Comparison of ENCODE assay signal across 8 cellular contexts in the genomic region with DNA sequence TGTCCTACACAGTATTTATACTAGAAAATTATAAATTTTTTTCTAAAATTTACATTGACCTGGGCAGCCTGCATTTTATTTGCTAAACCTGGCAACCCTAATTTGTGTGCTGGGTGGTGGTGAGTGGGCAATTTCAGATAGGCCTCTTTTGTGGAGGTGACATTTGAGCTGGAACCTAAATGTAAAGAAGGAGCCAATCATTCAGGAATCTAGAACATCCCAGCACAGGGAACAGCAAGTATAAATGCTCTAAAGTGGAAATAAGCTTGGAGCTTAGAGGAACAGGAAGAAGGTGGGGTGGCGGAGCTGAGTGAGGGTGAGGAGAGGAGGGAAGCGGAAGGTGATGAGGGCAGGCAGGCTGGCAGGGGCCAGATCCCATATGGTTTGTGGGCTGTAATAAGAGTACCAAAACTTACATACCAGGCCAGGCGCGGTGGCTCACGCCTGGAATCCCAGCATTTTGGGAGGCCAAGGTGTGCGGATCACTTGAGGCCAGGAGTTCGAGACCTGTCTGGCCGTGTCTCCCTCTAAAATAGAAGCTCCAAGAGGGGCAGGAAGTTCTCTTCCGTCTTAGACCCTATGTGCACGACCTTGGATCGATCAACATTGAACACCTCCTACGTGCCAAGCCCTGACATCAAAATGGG. TPM values are rescaled to one million over a fixed set of nuclear protein-coding genes. Genes with fewer than 3 reads are reported as not detected.
DNase-seq lines count a peak whose midpoint lies in the region; ATAC-seq and TF ChIP-seq lines count a peak whose summit lies in the region.

No MANE protein-coding gene starts in this region.

- peaks cover 32% of the 10 kb centered on the region for H3K4me1 ChIP-seq in CD4-positive, CD25-positive, alpha-beta regulatory T cell (ENCODE audit: control insufficient read depth, insufficient read depth, low read length, poor library complexity, severe bottlenecking)
- H3K4me1 ChIP-seq in HAP-1, result peaks cover 6% of the 10 kb centered on the region; the same call in 1 of the 2 replicates

- peak overlapping the region; percentile 96 to 99 (median 98) for H3K4me3 Mint-ChIP-seq in CD4-positive, CD25-positive, alpha-beta regulatory T cell
- peak overlapping the region; percentile 94 to 97 (median 97) for H3K4me3 Mint-ChIP-seq in T-cell
- H3K4me3 Mint-ChIP-seq in natural killer cell treated with Interleukin-12 subunit alpha and Interleukin-12 subunit beta and Interleukin-15 and Interleukin-18, amount 100 ng/mL, for 72 hours, result peak overlapping the region; percentile 90

- no peak for ATAC-seq in CD4-positive, CD25-positive, alpha-beta regulatory T cell (ENCODE audit: low read depth in 2 of 2)
- peak in 2 of 4 experiments; percentile 0 to 2 for ATAC-seq in T-cell (replicated peaks in 1 of 4)
- no peak for ATAC-seq in natural killer cell treated with Interleukin-12 subunit alpha and Interleukin-12 subunit beta and Interleukin-15 and Interleukin-18, amount 100 ng/mL, for 72 hours

- peak overlapping the region; percentile 91 for H3K4me3 ChIP-seq in CD4-positive, CD25-positive, alpha-beta regulatory T cell (ENCODE audit: low read depth, low read length)
- H3K4me3 ChIP-seq in HAP-1, result peak overlapping the region; percentile 100
- H3K4me3 ChIP-seq in epithelial cell of proximal tubule (ENCODE audit: low read depth, low read length), result peak overlapping the region; percentile 90

- in situ Hi-C loops in HAP-1 (cut with MboI; ENCODE audit: low sequenced_read_pairs), result no loop called here

- peak overlapping the region; percentile 94 for H3K27ac ChIP-seq in CD4-positive, CD25-positive, alpha-beta regulatory T cell (ENCODE audit: insufficient read depth, low read length, poor library complexity, severe bottlenecking)

- H3K36me3 Mint-ChIP-seq in CD4-positive, CD25-positive, alpha-beta regulatory T cell, result peaks cover 7% of the 10 kb centered on the region
- H3K36me3 Mint-ChIP-seq in T-cell, result peaks cover 3% of the 10 kb centered on the region
- peaks cover 11% of the 10 kb centered on the region for H3K36me3 Mint-ChIP-seq in natural killer cell treated with Interleukin-12 subunit alpha and Interleukin-12 subunit beta and Interleukin-15 and Interleukin-18, amount 100 ng/mL, for 72 hours

- no peak for TF ChIP-seq CTCF in epithelial cell of proximal tubule (conservative IDR thresholded peaks at IDR 0.05; ENCODE audit: low read depth, low read length)

- H3K9me3 Mint-ChIP-seq in CD4-positive, CD25-positive, alpha-beta regulatory T cell, result no peaks in the 10 kb centered on the region
- H3K9me3 Mint-ChIP-seq in T-cell, result no peaks in the 10 kb centered on the region
- no peaks in the 10 kb centered on the region for H3K9me3 Mint-ChIP-seq in natural killer cell treated with Interleukin-12 subunit alpha and Interleukin-12 subunit beta and Interleukin-15 and Interleukin-18, amount 100 ng/mL, for 72 hours

- DNase-seq in CD4-positive, CD25-positive, alpha-beta regulatory T cell, result peak in 1 of 3 donors; percentile 69
- DNase-seq in HAP-1 (ENCODE audit: low spot score in 2 of 2) (peak in 1 of 2 experiments; percentile 23), T-cell (peak in 10 of 34 experiments; percentile 1 to 25 (median 6)), epithelial cell of proximal tubule (ENCODE audit: low read depth) (no peak), SIG-M5 treated with dmso at 0.1 percent for 504 hours (lab: John Stamatoyannopoulos, UW; ENCODE audit: unreplicated experiment) (no peak), iPS-NIHi11 (ENCODE audit: low spot score) (no peak), AG08396 (ENCODE audit: low spot score) (no peak)
- DNase-seq in natural killer cell treated with Interleukin-12 subunit alpha and Interleukin-12 subunit beta and Interleukin-15 and Interleukin-18, amount 100 ng/mL, for 72 hours (ENCODE audit: low spot score), result no peak

- peaks cover 11 to 39% (median 26%) of the 10 kb centered on the region in 4 donors for H3K4me1 Mint-ChIP-seq in CD4-positive, CD25-positive, alpha-beta regulatory T cell
- H3K4me1 Mint-ChIP-seq in T-cell, result peaks cover 36 to 43% (median 37%) of the 10 kb centered on the region in 3 donors
- peaks cover 24 to 25% of the 10 kb centered on the region in 2 donors for H3K4me1 Mint-ChIP-seq in natural killer cell treated with Interleukin-12 subunit alpha and Interleukin-12 subunit beta and Interleukin-15 and Interleukin-18, amount 100 ng/mL, for 72 hours (ENCODE audit: low read depth in 2 of 2)

- H3K27me3 ChIP-seq in CD4-positive, CD25-positive, alpha-beta regulatory T cell (ENCODE audit: control insufficient read depth, insufficient read depth, low read length), result no peaks in the 10 kb centered on the region
- no peaks in the 10 kb centered on the region; the same call in 1 of the 2 replicates for H3K27me3 ChIP-seq in HAP-1 (ENCODE audit: low read depth)

- H3K27ac Mint-ChIP-seq in CD4-positive, CD25-positive, alpha-beta regulatory T cell, result peak overlapping the region; percentile 95 to 99 (median 96)
- peak overlapping the region; percentile 96 to 99 for H3K27ac Mint-ChIP-seq in T-cell
- peak overlapping the region; percentile 99 for H3K27ac Mint-ChIP-seq in natural killer cell treated with Interleukin-12 subunit alpha and Interleukin-12 subunit beta and Interleukin-15 and Interleukin-18, amount 100 ng/mL, for 72 hours

- CTCF ChIA-PET in T-cell (lab: Charles Lee), result interaction anchor here in 1 of 2 donors (0.6 kb wide), 1 partner anchor 53 kb away, joined by 3 read pairs; no protein-coding TSS in a partner anchor

- POLR2A ChIA-PET in T-cell (lab: Charles Lee), result interaction anchor here (0.6 to 1.1 kb wide), 2 partner anchors 8 to 13 kb away, joined by 3 to 4 read pairs; no protein-coding TSS in a partner anchor

- no peaks in the 10 kb centered on the region for H3K27me3 Mint-ChIP-seq in CD4-positive, CD25-positive, alpha-beta regulatory T cell
- H3K27me3 Mint-ChIP-seq in T-cell, result no peaks in the 10 kb centered on the region
- no peaks in the 10 kb centered on the region for H3K27me3 Mint-ChIP-seq in natural killer cell treated with Interleukin-12 subunit alpha and Interleukin-12 subunit beta and Interleukin-15 and Interleukin-18, amount 100 ng/mL, for 72 hours

- H3K36me3 ChIP-seq in CD4-positive, CD25-positive, alpha-beta regulatory T cell (ENCODE audit: control insufficient read depth, insufficient read depth, low read length), result no peaks in the 10 kb centered on the region
- peaks cover 24% of the 10 kb centered on the region for H3K36me3 ChIP-seq in HAP-1 (replicated peaks)

- no peaks in the 10 kb centered on the region for H3K9me3 ChIP-seq in CD4-positive, CD25-positive, alpha-beta regulatory T cell (ENCODE audit: control insufficient read depth in 2 of 2, low read length in 2 of 2)
- H3K9me3 ChIP-seq in HAP-1, result no peaks in the 10 kb centered on the region

RNA-seq across cellular contexts. Expression of a gene that starts 0.5 kb away (rescaled TPM):
- 29.6 TPM for total RNA-seq in CD4-positive, CD25-positive, alpha-beta regulatory T cell
- polyA plus RNA-seq in CD4-positive, CD25-positive, alpha-beta regulatory T cell, result 10 to 100 TPM; 23.7 to 33.9 (median 24.5) TPM
- total RNA-seq in T-cell (10 to 100 TPM; 29.3 to 41.7 (median 37.4) TPM), epithelial cell of proximal tubule (136 and 205 TPM in 2 replicates)
- total RNA-seq in natural killer cell treated with Interleukin-12 subunit alpha and Interleukin-12 subunit beta and Interleukin-15 and Interleukin-18, amount 100 ng/mL, for 72 hours, result 100 to 1,000 TPM in 1 of 2 donors, 10 to 100 TPM in 1; 69.1 to 108 TPM
